20 cellular contexts compared by ENCODE assay signal in the genomic region with DNA sequence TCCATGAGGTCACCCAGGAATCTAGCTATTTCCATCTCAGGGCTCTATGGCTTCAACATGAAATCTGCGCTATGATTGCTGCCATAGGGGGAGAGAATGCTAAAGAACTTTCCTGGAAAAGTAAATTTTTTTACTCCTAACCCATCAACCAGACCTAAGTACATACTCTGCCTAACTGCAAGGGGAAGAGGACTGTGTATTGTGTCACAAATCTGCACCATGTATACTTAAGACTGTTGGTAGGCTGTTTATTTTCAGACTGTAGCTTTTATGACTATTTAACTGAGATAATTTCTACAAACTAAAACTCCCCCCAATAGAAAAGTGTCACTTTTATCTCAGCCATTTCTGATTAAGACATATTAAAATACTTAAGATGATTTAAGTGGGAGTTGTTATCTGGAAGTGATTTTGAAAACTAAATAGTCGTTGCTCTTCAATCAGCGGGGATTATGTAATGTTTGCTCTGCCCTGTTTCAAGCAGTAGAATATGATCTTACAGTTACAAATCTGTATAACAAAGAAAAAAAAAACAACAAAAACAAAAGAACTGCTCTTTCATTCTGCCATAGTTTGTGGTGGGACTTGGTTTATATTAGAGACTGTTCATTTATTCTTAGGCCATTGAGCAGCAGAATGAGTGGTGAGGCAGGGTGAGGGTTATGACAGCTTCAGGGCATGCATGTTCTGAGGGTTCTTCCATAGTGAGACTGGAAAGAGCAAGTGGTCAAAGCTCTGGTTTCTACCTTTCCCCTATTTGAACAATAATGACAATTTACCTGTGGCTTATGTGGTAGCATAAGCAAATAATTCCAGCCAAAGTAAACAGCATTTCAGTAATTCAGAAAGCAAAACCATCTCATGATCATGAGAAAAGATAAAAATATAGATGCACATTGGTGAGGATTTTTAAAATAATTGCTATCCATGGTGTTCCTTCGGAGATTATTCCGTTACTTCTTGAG.
"Had no signal": no experiment of that assay in that cellular context is flagged by ENCODE, and none has a peak within 500 bp of the region (broad histone marks: within the 10 kb centered on the region; RNA-seq: fewer than 3 reads in every experiment).

No MANE protein-coding gene starts in this region.

- ATAC-seq: activated CD8-positive, alpha-beta T cell treated with anti-CD3 and anti-CD28 coated beads, Interleukin-2, amount 10 ng/mL, durations not matched to agents 7 days and 5 days; gastrocnemius medialis; right cardiac atrium had no signal

- H3K9ac ChIP-seq: parathyroid adenoma had no signal

- H3K27me3 ChIP-seq: esophagus muscularis mucosa, gastrocnemius medialis, tibial artery had no signal

- H3K79me2 ChIP-seq: parathyroid adenoma had no signal

- H3K4me1 ChIP-seq: esophagus muscularis mucosa, gastrocnemius medialis, parathyroid adenoma, tibial artery had no signal

- DNase-seq: activated CD4-positive, alpha-beta T cell treated with anti-CD3 and anti-CD28 coated beads, Interleukin-2, amount 10 ng/mL, durations not matched to agents 7 days and 5 days; activated CD4-positive, CD25-positive, alpha-beta regulatory T cell treated with anti-CD3 and anti-CD28 coated beads, Interleukin-2, amount 50 U/mL, for 72 hours; activated CD8-positive, alpha-beta T cell treated with anti-CD3 and anti-CD28 coated beads, Interleukin-2, amount 10 ng/mL, durations not matched to agents 7 days and 5 days; activated gamma-delta T cell; aorta; caudate nucleus; effector memory CD4-positive, alpha-beta T cell; gastrocnemius medialis; hypothalamus; mesendoderm; naive B cell; nucleus accumbens; right cardiac atrium; stimulated activated CD4-positive, alpha-beta T cell treated with anti-CD3 and anti-CD28 coated beads, Interleukin-1b, Interleukin-23, amount 100 ng/mL, for 48 hours; substantia nigra; tibial artery had no signal

- H2AFZ ChIP-seq: parathyroid adenoma had no signal

- H3K9me3 ChIP-seq: esophagus muscularis mucosa, gastrocnemius medialis, tibial artery had no signal

- FAIRE-seq: islet of Langerhans had no signal

- H3K4me3 ChIP-seq: esophagus muscularis mucosa, gastrocnemius medialis, tibial artery had no signal

- H3K27ac ChIP-seq: esophagus muscularis mucosa, gastrocnemius medialis, parathyroid adenoma, tibial artery, VCaP had no signal

- H3K36me3 ChIP-seq: esophagus muscularis mucosa, gastrocnemius medialis, tibial artery had no signal
